ENCODE assay signal across 21 cellular contexts in genomic region chr1:1118893-1119220, GRCh38. TPM values are rescaled to one million over a fixed set of nuclear protein-coding genes. Genes with fewer than 3 reads are reported as not detected.
"Had no signal": no experiment of that assay in that cellular context is flagged by ENCODE, and none has a peak within 500 bp of the region (broad histone marks: within the 10 kb centered on the region; RNA-seq: fewer than 3 reads in every experiment).

No MANE protein-coding gene starts in this region.

- H3K36me3 ChIP-seq: suprapubic skin had no signal

- H3K9me3 ChIP-seq: suprapubic skin had no signal

- DNase-seq: activated CD4-positive, alpha-beta T cell treated with anti-CD3 and anti-CD28 coated beads for 4 hours; activated CD8-positive, alpha-beta memory T cell treated with anti-CD3 and anti-CD28 coated beads, Interleukin-2, amount 50 U/mL, for 48 hours; activated CD8-positive, alpha-beta T cell treated with anti-CD3 and anti-CD28 coated beads for 36 hours; activated naive CD4-positive, alpha-beta T cell; activated naive CD8-positive, alpha-beta T cell treated with anti-CD3 and anti-CD28 coated beads, Interleukin-2, amount 50 U/mL, for 24 hours; activated T-cell treated with anti-CD3 and anti-CD28 coated beads, Interleukin-2, amount 50 U/mL, for 72 hours; hippocampal formation; mesendoderm; T1000 had no signal

- H3K4me3 ChIP-seq: dorsolateral prefrontal cortex, suprapubic skin had no signal

- H3K9me3 Mint-ChIP-seq: activated CD8-positive, alpha-beta T cell treated with anti-CD3 and anti-CD28 coated beads for 36 hours; activated naive CD8-positive, alpha-beta T cell treated with anti-CD3 and anti-CD28 coated beads, Interleukin-2, amount 50 U/mL, for 24 hours; nephron; stimulated activated naive CD8-positive, alpha-beta T cell treated with anti-CD3 and anti-CD28 coated beads, Interleukin-15, Interleukin-2, amounts not matched to agents 100 ng/mL and 50 ng/mL, for 24 hours had no signal

- ATAC-seq: activated CD8-positive, alpha-beta T cell treated with anti-CD3 and anti-CD28 coated beads for 36 hours; activated naive CD8-positive, alpha-beta T cell treated with anti-CD3 and anti-CD28 coated beads, Interleukin-2, amount 50 U/mL, for 24 hours; activated T-cell treated with anti-CD3 and anti-CD28 coated beads, Interleukin-2, amount 50 U/mL, for 72 hours; esophagus mucosa; left ventricle myocardium superior; sciatic nerve had no signal

- H3K27me3 ChIP-seq: dorsolateral prefrontal cortex had no signal

- H3K27ac ChIP-seq: dorsolateral prefrontal cortex, suprapubic skin had no signal

- H3K4me3 Mint-ChIP-seq: activated CD8-positive, alpha-beta T cell treated with anti-CD3 and anti-CD28 coated beads for 36 hours; activated naive CD8-positive, alpha-beta T cell treated with anti-CD3 and anti-CD28 coated beads, Interleukin-2, amount 50 U/mL, for 24 hours; stimulated activated naive CD8-positive, alpha-beta T cell treated with anti-CD3 and anti-CD28 coated beads, Interleukin-15, Interleukin-2, amounts not matched to agents 100 ng/mL and 50 ng/mL, for 24 hours had no signal

- H3K27ac Mint-ChIP-seq: activated CD8-positive, alpha-beta T cell treated with anti-CD3 and anti-CD28 coated beads for 36 hours; activated naive CD8-positive, alpha-beta T cell treated with anti-CD3 and anti-CD28 coated beads, Interleukin-2, amount 50 U/mL, for 24 hours; activated T-cell treated with anti-CD3 and anti-CD28 coated beads, Interleukin-2, amount 50 U/mL, for 72 hours; nephron; stimulated activated naive CD8-positive, alpha-beta T cell treated with anti-CD3 and anti-CD28 coated beads, Interleukin-15, Interleukin-2, amounts not matched to agents 100 ng/mL and 50 ng/mL, for 24 hours had no signal

RNA-seq across cellular contexts. Expression of gene RNF223, which starts 44.8 kb away (rescaled TPM):
- total RNA-seq: activated CD8-positive, alpha-beta T cell treated with anti-CD3 and anti-CD28 coated beads for 36 hours; left ventricle myocardium superior; omental fat pad; pulmonary artery endothelial cell; sciatic nerve had no signal

RNA-seq across cellular contexts. Expression of gene TTLL10, which starts 54.8 kb away (rescaled TPM):
- total RNA-seq: activated CD8-positive, alpha-beta T cell treated with anti-CD3 and anti-CD28 coated beads for 36 hours; astrocyte; bronchial epithelial cell; left ventricle myocardium superior; pulmonary artery endothelial cell; suprapubic skin; urinary bladder had no signal
